Comparison of ENCODE assay signal across 8 cellular contexts in genomic region chr22:17084554-17085276, GRCh38. TPM values are rescaled to one million over a fixed set of nuclear protein-coding genes. Genes with fewer than 3 reads are reported as not detected.
DNase-seq lines count a peak whose midpoint lies in the region; ATAC-seq and TF ChIP-seq lines count a peak whose summit lies in the region.

TSS of gene IL17RA (plus strand) at chr22:17085000. CDS start at chr22:17085092, 92 bp downstream.

- H3K36me3 ChIP-seq in Peyer's patch: no peaks in the 10 kb centered on the region

- H3K27ac ChIP-seq in Peyer's patch: peak within 1 kb of the TSS; percentile 89 to 92 (median 90)

- peaks cover 25% of the 10 kb centered on the region for H3K4me1 Mint-ChIP-seq in activated T-helper 17 cell treated with anti-CD3 and anti-CD28 coated beads, Interleukin-2, amount 50 U/mL, for 72 hours
- H3K4me1 Mint-ChIP-seq in naive thymus-derived CD8-positive, alpha-beta T cell: peaks cover 28 to 48% (median 43%) of the 10 kb centered on the region in 4 donors
- H3K4me1 Mint-ChIP-seq in stimulated activated naive B cell treated with anti-CD40 and anti-IgM and Interleukin-4, amounts not matched to agents 10 μg/mL and 1 μg/mL and 100 μg/mL, for 72 hours: peaks cover 30 to 40% of the 10 kb centered on the region in 2 donors

- peak within 1 kb of the TSS; percentile 57 for H3K27ac Mint-ChIP-seq in activated T-helper 17 cell treated with anti-CD3 and anti-CD28 coated beads, Interleukin-2, amount 50 U/mL, for 72 hours
- H3K27ac Mint-ChIP-seq in naive thymus-derived CD8-positive, alpha-beta T cell: peak within 1 kb of the TSS; percentile 92 to 97 (median 96)
- H3K27ac Mint-ChIP-seq in stimulated activated naive B cell treated with anti-CD40 and anti-IgM and Interleukin-4, amounts not matched to agents 10 μg/mL and 1 μg/mL and 100 μg/mL, for 72 hours: peak within 1 kb of the TSS; percentile 94

- peak; percentile 76 to 84 for TF ChIP-seq POLR2A in Peyer's patch (IDR thresholded peaks at IDR 0.05)

- ATAC-seq in GM21619 (IDR thresholded peaks at IDR 0.05; ENCODE audit: unreplicated experiment): peak; percentile 84
- peak; percentile 96 for ATAC-seq in activated T-helper 17 cell treated with anti-CD3 and anti-CD28 coated beads, Interleukin-2, amount 50 U/mL, for 72 hours (replicated peaks)
- ATAC-seq in naive thymus-derived CD8-positive, alpha-beta T cell: peak; percentile 80 to 85
- ATAC-seq in stimulated activated naive B cell treated with anti-CD40 and anti-IgM and Interleukin-4, amounts not matched to agents 10 μg/mL and 1 μg/mL and 100 μg/mL, for 72 hours (replicated peaks): peak; percentile 94 to 96

- peaks cover 0 to 11% (median 3%) of the 10 kb centered on the region in 4 donors for H3K4me1 ChIP-seq in Peyer's patch

- peak; percentile 95 for DNase-seq in DMS53 (lab: John Stamatoyannopoulos, UW)
- DNase-seq in KG1 (lab: John Stamatoyannopoulos, UW): peak; percentile 49
- DNase-seq in Peyer's patch: peak; percentile 91 to 97 (median 95)
- DNase-seq in fibroblast of peridontal ligament (ENCODE audit: extremely low read depth): peak; percentile 68
- DNase-seq in naive thymus-derived CD8-positive, alpha-beta T cell: peak; percentile 84 to 96 (median 93)
- peak; percentile 92 for DNase-seq in stimulated activated naive B cell treated with anti-CD40 and anti-IgM and Interleukin-4, amounts not matched to agents 10 μg/mL and 1 μg/mL and 100 μg/mL, for 72 hours

- H3K4me3 Mint-ChIP-seq in activated T-helper 17 cell treated with anti-CD3 and anti-CD28 coated beads, Interleukin-2, amount 50 U/mL, for 72 hours: peak within 1 kb of the TSS; percentile 78
- H3K4me3 Mint-ChIP-seq in naive thymus-derived CD8-positive, alpha-beta T cell: peak within 1 kb of the TSS; percentile 86 to 99 (median 96)
- peak within 1 kb of the TSS; percentile 91 to 97 for H3K4me3 Mint-ChIP-seq in stimulated activated naive B cell treated with anti-CD40 and anti-IgM and Interleukin-4, amounts not matched to agents 10 μg/mL and 1 μg/mL and 100 μg/mL, for 72 hours

- H3K9me3 Mint-ChIP-seq in activated T-helper 17 cell treated with anti-CD3 and anti-CD28 coated beads, Interleukin-2, amount 50 U/mL, for 72 hours: no peaks in the 10 kb centered on the region
- no peaks in the 10 kb centered on the region for H3K9me3 Mint-ChIP-seq in naive thymus-derived CD8-positive, alpha-beta T cell
- no peaks in the 10 kb centered on the region for H3K9me3 Mint-ChIP-seq in stimulated activated naive B cell treated with anti-CD40 and anti-IgM and Interleukin-4, amounts not matched to agents 10 μg/mL and 1 μg/mL and 100 μg/mL, for 72 hours

- TF ChIP-seq CTCF in Peyer's patch (IDR thresholded peaks at IDR 0.05): no peak

- H3K4me3 ChIP-seq in Peyer's patch: peak within 1 kb of the TSS; percentile 80 to 91 (median 84)

- peaks cover 5% of the 10 kb centered on the region for H3K36me3 Mint-ChIP-seq in activated T-helper 17 cell treated with anti-CD3 and anti-CD28 coated beads, Interleukin-2, amount 50 U/mL, for 72 hours (ENCODE audit: low read depth)
- peaks cover 0 to 3% (median 0%) of the 10 kb centered on the region in 3 donors for H3K36me3 Mint-ChIP-seq in naive thymus-derived CD8-positive, alpha-beta T cell
- peaks cover 0 to 4% of the 10 kb centered on the region in 2 donors for H3K36me3 Mint-ChIP-seq in stimulated activated naive B cell treated with anti-CD40 and anti-IgM and Interleukin-4, amounts not matched to agents 10 μg/mL and 1 μg/mL and 100 μg/mL, for 72 hours

- no peaks in the 10 kb centered on the region for H3K9me3 ChIP-seq in Peyer's patch

- H3K27me3 Mint-ChIP-seq in activated T-helper 17 cell treated with anti-CD3 and anti-CD28 coated beads, Interleukin-2, amount 50 U/mL, for 72 hours: no peaks in the 10 kb centered on the region
- no peaks in the 10 kb centered on the region for H3K27me3 Mint-ChIP-seq in naive thymus-derived CD8-positive, alpha-beta T cell
- no peaks in the 10 kb centered on the region for H3K27me3 Mint-ChIP-seq in stimulated activated naive B cell treated with anti-CD40 and anti-IgM and Interleukin-4, amounts not matched to agents 10 μg/mL and 1 μg/mL and 100 μg/mL, for 72 hours

- no peaks in the 10 kb centered on the region for H3K27me3 ChIP-seq in Peyer's patch

- POLR2A ChIA-PET in naive thymus-derived CD8-positive, alpha-beta T cell (lab: Charles Lee): interaction anchor here (0.6 to 7.2 kb wide), 7 partner anchors 13 to 87 kb away, joined by 3 to 74 read pairs (median 36); partner anchors contain the start of gene HDHD5

RNA-seq across cellular contexts. Expression of gene IL17RA, which starts in this region (rescaled TPM):
- total RNA-seq in Peyer's patch: 10 to 100 TPM; 12.4 to 23.6 (median 18.3) TPM
- total RNA-seq in activated T-helper 17 cell treated with anti-CD3 and anti-CD28 coated beads, Interleukin-2, amount 50 U/mL, for 72 hours: 10 to 100 TPM in 1 of 2 donors, 1 to 10 TPM in 1; 8.5 to 13.6 TPM
- 10 to 100 TPM; 69.9 to 78.6 TPM for total RNA-seq in naive thymus-derived CD8-positive, alpha-beta T cell
- polyA plus RNA-seq in naive thymus-derived CD8-positive, alpha-beta T cell: 10 to 100 TPM; 26.2 to 57.7 (median 48.8) TPM

Comparison
In these comparisons a context has a peak if more than half of its experiments do, and no peak if none do; other contexts are left out.
1. Peak in every context shown above with its lines: DNase-seq, ATAC-seq, H3K4me3 ChIP-seq and H3K27ac ChIP-seq.